17 cellular contexts compared by ENCODE assay signal in the genomic region with DNA sequence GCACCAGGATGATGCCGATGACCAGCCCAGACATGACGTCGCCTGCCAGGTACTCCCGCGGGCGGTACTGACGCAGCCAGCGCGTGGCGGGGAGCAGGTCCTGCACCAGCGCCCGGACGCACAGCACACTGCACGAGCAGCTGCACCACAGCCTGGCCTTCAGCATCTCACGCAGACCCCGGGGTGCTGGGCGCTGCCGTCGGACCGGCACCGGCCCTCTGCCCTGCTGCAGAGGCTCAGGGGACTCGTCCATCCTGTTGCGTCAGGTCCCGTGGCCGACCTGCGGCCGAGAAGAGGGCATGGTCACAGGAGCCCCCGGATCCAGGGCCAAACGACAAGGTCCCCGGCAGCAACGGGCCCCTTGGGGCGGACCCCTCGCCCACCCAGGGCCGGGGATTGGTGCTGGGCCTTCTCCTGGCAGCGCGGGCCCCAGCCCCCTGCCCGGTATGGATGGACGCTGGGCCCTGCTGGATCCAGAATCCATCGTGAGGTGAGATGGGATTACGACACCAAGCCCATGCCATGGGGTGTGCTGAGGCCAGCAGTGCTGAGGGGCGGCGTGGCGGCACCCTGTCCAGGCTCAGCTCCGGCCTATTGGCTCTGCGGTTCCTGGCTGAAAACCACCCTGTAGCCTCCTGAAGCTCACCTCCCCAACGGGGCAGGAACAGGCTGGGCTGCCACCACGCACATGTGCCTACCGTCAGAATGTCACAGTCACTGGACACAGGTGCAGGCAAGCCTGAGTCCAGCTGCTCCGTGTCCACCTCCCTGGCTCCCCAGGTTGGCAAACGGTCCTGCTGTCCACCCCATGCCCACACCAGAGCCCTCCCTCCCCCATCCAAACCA. TPM values are rescaled to one million over a fixed set of nuclear protein-coding genes. Genes with fewer than 3 reads are reported as not detected.
DNase-seq lines count a peak whose midpoint lies in the region; ATAC-seq and TF ChIP-seq lines count a peak whose summit lies in the region.
"Had no signal": no experiment of that assay in that cellular context is flagged by ENCODE, and none has a peak within 500 bp of the region (broad histone marks: within the 10 kb centered on the region; RNA-seq: fewer than 3 reads in every experiment).

No MANE protein-coding gene starts in this region.

- whole genome bisulfite sequencing in trophoblast cell (ENCODE audit: extremely low coverage, insufficient coverage, insufficient read length) = no CpG with 5 or more reads among the region's 50 CpGs

- H3K27me3 ChIP-seq in OCI-LY3 (ENCODE audit: low read depth, low read length) = peaks cover 2% of the 10 kb centered on the region; the same call in 1 of the 2 replicates
- H3K27me3 ChIP-seq in trophoblast cell (ENCODE audit: insufficient read depth, low read length) = peaks cover 4% of the 10 kb centered on the region

- H2BK12ac ChIP-seq in trophoblast cell (ENCODE audit: low read length) = no peak overlapping the region

- H4K12ac ChIP-seq in trophoblast cell (ENCODE audit: low read depth, low read length) = no peak overlapping the region

- H3K27ac ChIP-seq in OCI-LY3 (ENCODE audit: low read length) (0 out of 2 replicates have a peak overlapping the region, but pooled peaks have one; percentile 35), trophoblast cell (ENCODE audit: low read depth, low read length) (no peak overlapping the region)
- H3K27ac ChIP-seq: BLaER1, thoracic aorta had no signal

- H3K23ac ChIP-seq in trophoblast cell (ENCODE audit: low read length) = no peak overlapping the region

- no peak overlapping the region for H4K8ac ChIP-seq in trophoblast cell (ENCODE audit: low read depth, low read length)

- H3K79me1 ChIP-seq in trophoblast cell (ENCODE audit: low read length) = no peaks in the 10 kb centered on the region

- H4K20me1 ChIP-seq in OCI-LY3 (ENCODE audit: insufficient read depth, low read length) = no peaks in the 10 kb centered on the region

- H3K9ac ChIP-seq in OCI-LY3 (ENCODE audit: low read length) = peak overlapping the region; percentile 72
- H3K9ac ChIP-seq in trophoblast cell (ENCODE audit: low read length) = no peak overlapping the region

- H2AK5ac ChIP-seq in trophoblast cell (ENCODE audit: low read length) = no peak overlapping the region

- no peak for TF ChIP-seq CTCF in OCI-LY3 (IDR thresholded peaks at IDR 0.05; ENCODE audit: low read depth, low read length)
- TF ChIP-seq CTCF in epithelial cell of proximal tubule (conservative IDR thresholded peaks at IDR 0.05; ENCODE audit: low read depth, low read length) = no peak

- H2BK120ac ChIP-seq in trophoblast cell (ENCODE audit: insufficient read depth, low read length, poor library complexity) = no peak overlapping the region

- no peak overlapping the region for H3K18ac ChIP-seq in trophoblast cell (ENCODE audit: low read length)

- H3K36me3 ChIP-seq in OCI-LY3 (replicated peaks; ENCODE audit: low read depth, low read length) (no peaks in the 10 kb centered on the region), trophoblast cell (ENCODE audit: control insufficient read depth in 1 of 2, insufficient read depth in 2 of 2, low read length in 2 of 2) (no peaks in the 10 kb centered on the region)
- H3K36me3 ChIP-seq: thoracic aorta had no signal

- no peak overlapping the region for H2BK5ac ChIP-seq in trophoblast cell (ENCODE audit: low read depth, low read length, poor library complexity)

- no peak for ATAC-seq in HG03175 (IDR thresholded peaks at IDR 0.05; ENCODE audit: unreplicated experiment)
- ATAC-seq: activated T-helper 17 cell treated with anti-CD3 and anti-CD28 coated beads, Interleukin-2, amount 50 U/mL, for 72 hours had no signal

- H3K14ac ChIP-seq in trophoblast cell (ENCODE audit: low read length) = no peak overlapping the region

- DNase-seq in epithelial cell of proximal tubule (ENCODE audit: low read depth) = no peak
- peak; percentile 87 for DNase-seq in trophoblast cell
- DNase-seq in activated CD4-positive, CD25-positive, alpha-beta regulatory T cell treated with anti-CD3 and anti-CD28 coated beads, Interleukin-2, amount 50 U/mL, for 72 hours = no peak
- no peak for DNase-seq in midbrain (lab: John Stamatoyannopoulos, UW)
- DNase-seq: activated CD4-positive, alpha-beta T cell treated with anti-CD3 and anti-CD28 coated beads, Interleukin-2, amount 50 U/mL, for 48 hours; DMS79 treated with DMSO at 0.1 percent for 48 hours; foreskin melanocyte; mammary epithelial cell; NCI-H2081; NCI-H524 treated with DMSO at 0.1 percent for 48 hours; stimulated activated CD4-positive, alpha-beta T cell treated with anti-CD3 and anti-CD28 coated beads, Interleukin-2, amount 100 ng/mL, for 24 hours had no signal

- peak overlapping the region; percentile 98 for H3K4me2 ChIP-seq in OCI-LY3 (ENCODE audit: low read length)
- no peak overlapping the region for H3K4me2 ChIP-seq in trophoblast cell (ENCODE audit: low read length)
- H3K4me2 ChIP-seq: BLaER1 had no signal

- H3K79me2 ChIP-seq in OCI-LY3 (ENCODE audit: low read length) (no peaks in the 10 kb centered on the region), trophoblast cell (ENCODE audit: control insufficient read depth, insufficient read depth, low read length, poor library complexity) (no peaks in the 10 kb centered on the region)

- H3K4ac ChIP-seq in trophoblast cell (ENCODE audit: low read depth, low read length) = no peak overlapping the region

- H3K4me3 ChIP-seq in OCI-LY3 (ENCODE audit: low read length) (peak overlapping the region; percentile 73), epithelial cell of proximal tubule (ENCODE audit: low read depth, low read length) (peak overlapping the region; percentile 58), trophoblast cell (ENCODE audit: low read depth, low read length) (no peak overlapping the region)
- H3K4me3 ChIP-seq: BLaER1, thoracic aorta had no signal

- H3K9me3 ChIP-seq in OCI-LY3 (ENCODE audit: insufficient read depth, low read length) (no peaks in the 10 kb centered on the region), trophoblast cell (ENCODE audit: insufficient read depth, low read depth, low read length) (peaks cover 2% of the 10 kb centered on the region)
- H3K9me3 ChIP-seq: BLaER1, thoracic aorta had no signal

- H4K91ac ChIP-seq in trophoblast cell (ENCODE audit: low read depth, low read length) = no peak overlapping the region

- H3K4me1 ChIP-seq in OCI-LY3 (ENCODE audit: low read length) = peaks cover 18% of the 10 kb centered on the region
- peaks cover 5 to 11% of the 10 kb centered on the region in 2 experiments for H3K4me1 ChIP-seq in trophoblast cell (ENCODE audit: control insufficient read depth in 1 of 2, insufficient read depth in 2 of 2, low read length in 2 of 2)

- H2AFZ ChIP-seq in OCI-LY3 (ENCODE audit: low read depth, low read length) = no peak overlapping the region
- H2AFZ ChIP-seq in trophoblast cell (ENCODE audit: insufficient read depth, low read length, poor library complexity) = no peak overlapping the region

RNA-seq across cellular contexts. Expression of gene SLC26A1, which starts 1.5 kb away (rescaled TPM):
- 0.35 and 1.3 TPM in 2 replicates for total RNA-seq in epithelial cell of proximal tubule
- 0.10 TPM in 1 of 2 replicates, not detected in the other for polyA plus RNA-seq in trophoblast cell (2013)
- total RNA-seq: mammary epithelial cell, PC-3, thoracic aorta had no signal
- polyA plus RNA-seq: mammary epithelial cell had no signal

RNA-seq across cellular contexts. Expression of gene IDUA, which starts 4.8 kb away (rescaled TPM):
- total RNA-seq in epithelial cell of proximal tubule = 0.87 and 5.8 TPM in 2 replicates
- 2.0 and 2.2 TPM in 2 replicates for polyA plus RNA-seq in trophoblast cell (2013)

RNA-seq across cellular contexts. Expression of gene DGKQ, which starts 18.3 kb away (rescaled TPM):
- total RNA-seq in epithelial cell of proximal tubule = 11.1 and 16.9 TPM in 2 replicates
- 4.2 TPM in 2 replicates for polyA plus RNA-seq in trophoblast cell (2013)

RNA-seq across cellular contexts. Expression of gene FGFRL1, which starts 19.8 kb away (rescaled TPM):
- 43.6 and 52.5 TPM in 2 replicates for total RNA-seq in epithelial cell of proximal tubule
- 17.6 and 18.3 TPM in 2 replicates for polyA plus RNA-seq in trophoblast cell (2013)

RNA-seq across cellular contexts. Expression of gene TMEM175, which starts 59.4 kb away (rescaled TPM):
- total RNA-seq in epithelial cell of proximal tubule = 10.2 and 11.4 TPM in 2 replicates
- 13.5 and 15.8 TPM in 2 replicates for polyA plus RNA-seq in trophoblast cell (2013)

Comparison
In these comparisons a context has a peak if more than half of its experiments do, and no peak if none do; other contexts are left out.
1. DNase-seq: peak in trophoblast cell (2 of 2); none in epithelial cell of proximal tubule (single experiment), activated CD4-positive, CD25-positive, alpha-beta regulatory T cell treated with anti-CD3 and anti-CD28 coated beads, Interleukin-2, amount 50 U/mL, for 72 hours (single experiment) and midbrain (single experiment).